17 cellular contexts compared by ENCODE assay signal in genomic region chr15:92707880-92708551, GRCh38. TPM values are rescaled to one million over a fixed set of nuclear protein-coding genes. Genes with fewer than 3 reads are reported as not detected.
DNase-seq lines count a peak whose midpoint lies in the region; ATAC-seq, FAIRE-seq and TF ChIP-seq lines count a peak whose summit lies in the region.
"Had no signal": no experiment of that assay in that cellular context is flagged by ENCODE, and none has a peak within 500 bp of the region (broad histone marks: within the 10 kb centered on the region; RNA-seq: fewer than 3 reads in every experiment).

No MANE protein-coding gene starts in this region.

- H4K20me1 ChIP-seq in H1 (replicated peaks in 1 of 2; ENCODE audit: control insufficient read depth in 1 of 2, insufficient read depth in 2 of 2, low read length in 2 of 2), result no peaks in the 10 kb centered on the region
- no peaks in the 10 kb centered on the region for H4K20me1 ChIP-seq in MM.1S (ENCODE audit: insufficient read depth, low read length)

- DNase-seq in activated naive CD4-positive, alpha-beta T cell treated with anti-CD3 and anti-CD28 coated beads for 36 hours, result peak; percentile 27
- DNase-seq in activated naive CD4-positive, alpha-beta T cell treated with anti-CD3 and anti-CD28 coated beads, Interleukin-2, amount 50 U/mL, for 16 hours, result no peak
- peak; percentile 47 for DNase-seq in M059J (ENCODE audit: low read depth)
- DNase-seq in H1 (ENCODE audit: low read depth in 1 of 2, low spot score in 2 of 2), result no peak
- no peak for DNase-seq in stimulated activated effector memory CD8-positive, alpha-beta T cell treated with anti-CD3 and anti-CD28 coated beads, Interleukin-12 subunit alpha, Interleukin-12 subunit beta, amount 100 ng/mL, for 72 hours (ENCODE audit: low spot score in 2 of 2)
- no peak for DNase-seq in DMS153 (lab: John Stamatoyannopoulos, UW)
- no peak for DNase-seq in MM.1S
- DNase-seq in foreskin fibroblast, result no peak
- DNase-seq: C1 segment of cervical spinal cord, DMS 273 treated with DMSO at 0.1 percent for 48 hours, KG1, NCI-H1092, NCI-H146, NCI-H2081, NCI-H510A treated with DMSO at 0.1 percent for 48 hours had no signal

- no peaks in the 10 kb centered on the region for H3K79me1 ChIP-seq in H1 (ENCODE audit: low read depth, low read length)

- H2BK12ac ChIP-seq in H1 (ENCODE audit: low read depth, low read length), result no peak overlapping the region

- H3K36me3 ChIP-seq in H1 (ENCODE audit: control insufficient read depth in 2 of 4, insufficient read depth in 4 of 4, low read length in 3 of 4) (no peaks in the 10 kb centered on the region), MM.1S (replicated peaks; ENCODE audit: insufficient read depth, low read length) (no peaks in the 10 kb centered on the region)

- no peak for TF ChIP-seq CTCF in H1 (IDR thresholded peaks at IDR 0.05; ENCODE audit: control extremely low read depth in 1 of 3, insufficient read depth in 1 of 3, low read depth in 1 of 3, low read length in 3 of 3)
- TF ChIP-seq CTCF in MM.1S (IDR thresholded peaks at IDR 0.05; ENCODE audit: low read length), result no peak
- no peak for TF ChIP-seq CTCF in foreskin fibroblast (IDR thresholded peaks at IDR 0.05; ENCODE audit: low read depth, low read length)

- H2AFZ ChIP-seq in H1 (ENCODE audit: low read length) (no peak overlapping the region), MM.1S (ENCODE audit: low read length) (no peak overlapping the region)
- H2AFZ ChIP-seq: GM23338 had no signal

- CTCF ChIA-PET in activated naive CD4-positive, alpha-beta T cell treated with anti-CD3 and anti-CD28 coated beads for 36 hours (lab: Charles Lee), result interaction anchor here (1.0 to 1.8 kb wide), 3 partner anchors 9 to 95 kb away, joined by 3 to 5 read pairs (median 4); no protein-coding TSS in a partner anchor
- CTCF ChIA-PET in H1 (lab: Charles Lee; ENCODE audit: partially characterized antibody), result interaction anchor here (0.6 to 9.0 kb wide), 4 partner anchors 14 to 323 kb away, joined by 3 to 67 read pairs (median 4); no protein-coding TSS in a partner anchor

- no peak overlapping the region for H4K5ac ChIP-seq in H1 (ENCODE audit: insufficient read length, low read depth, low read length)

- H3K4me3 ChIP-seq in H1 (ENCODE audit: extremely low read depth in 1 of 4, insufficient read depth in 2 of 4, low read depth in 3 of 4, low read length in 4 of 4) (no peak overlapping the region), MM.1S (ENCODE audit: low read length) (no peak overlapping the region), foreskin fibroblast (ENCODE audit: low read depth in 1 of 2, low read length in 2 of 2) (no peak overlapping the region)
- H3K4me3 ChIP-seq: GM23338 had no signal

- H2BK5ac ChIP-seq in H1 (ENCODE audit: low read depth, low read length), result no peak overlapping the region

- no peak overlapping the region for H3K4ac ChIP-seq in H1 (replicated peaks; ENCODE audit: insufficient read length, low read depth, low read length)

- TF ChIP-seq EP300 in H1 (IDR thresholded peaks at IDR 0.05; ENCODE audit: borderline replicate concordance in 1 of 2, low read depth in 2 of 2, low read length in 2 of 2), result no peak

- no peak overlapping the region for H3K56ac ChIP-seq in H1 (replicated peaks; ENCODE audit: insufficient read length, low read depth, low read length)

- H3K4me1 ChIP-seq in H1 (replicated peaks in 1 of 4; ENCODE audit: control insufficient read depth in 3 of 4, insufficient read depth in 4 of 4, low read length in 3 of 4) (peaks cover 0 to 2% (median 0%) of the 10 kb centered on the region in 4 experiments; a peak in 1 of 7 replicates), MM.1S (ENCODE audit: low read length) (no peaks in the 10 kb centered on the region)

- intact Hi-C loops in activated naive CD4-positive, alpha-beta T cell treated with anti-CD3 and anti-CD28 coated beads for 36 hours (cut with micrococcal nuclease), result no loop called here

- H3K23ac ChIP-seq in H1 (ENCODE audit: insufficient read length), result no peak overlapping the region

- H3K27me3 ChIP-seq in H1 (replicated peaks in 1 of 4; ENCODE audit: control insufficient read depth in 3 of 4, extremely low read depth in 1 of 4, insufficient read depth in 3 of 4, low read length in 3 of 4) (peaks cover 0 to 16% (median 4%) of the 10 kb centered on the region in 4 experiments; a peak in 5 of 7 replicates), MM.1S (replicated peaks; ENCODE audit: insufficient read depth, low read length) (no peaks in the 10 kb centered on the region)

- H3K27me3 Mint-ChIP-seq in activated naive CD4-positive, alpha-beta T cell treated with anti-CD3 and anti-CD28 coated beads for 36 hours (ENCODE audit: low read depth), result no peaks in the 10 kb centered on the region

- no peaks in the 10 kb centered on the region for H3K9me3 Mint-ChIP-seq in activated naive CD4-positive, alpha-beta T cell treated with anti-CD3 and anti-CD28 coated beads for 36 hours
- H3K9me3 Mint-ChIP-seq in stimulated activated effector memory CD8-positive, alpha-beta T cell treated with anti-CD3 and anti-CD28 coated beads, Interleukin-12 subunit alpha, Interleukin-12 subunit beta, amount 100 ng/mL, for 72 hours, result no peaks in the 10 kb centered on the region
- H3K9me3 Mint-ChIP-seq: GM23338 had no signal

- TF ChIP-seq POLR2A in H1 (IDR thresholded peaks at IDR 0.05; ENCODE audit: control extremely low read depth in 1 of 2, low read depth in 2 of 2, low read length in 2 of 2), result no peak

- 86% methylated on average over 12 of the region's 12 CpGs; no CpG with 5 or more reads in 1 of the 2 experiments for WGBS in H1 (ENCODE audit: extremely low coverage in 1 of 2, insufficient coverage in 1 of 2, insufficient read length in 1 of 2, insufficient replicate concordance in 2 of 2, low coverage in 1 of 2, low lambda C conversion rate in 2 of 2, missing lambda C conversion rate in 1 of 2), 2 experiments

- no peak overlapping the region for H3K27ac ChIP-seq in H1 (ENCODE audit: low read depth, low read length)
- no peak overlapping the region for H3K27ac ChIP-seq in MM.1S (ENCODE audit: low read length)

- no peaks in the 10 kb centered on the region; the same call in 1 of the 2 replicates for H3K23me2 ChIP-seq in H1 (ENCODE audit: low read depth, low read length)

- H3K27ac Mint-ChIP-seq in activated naive CD4-positive, alpha-beta T cell treated with anti-CD3 and anti-CD28 coated beads for 36 hours, result no peak overlapping the region
- peak overlapping the region; percentile 3 for H3K27ac Mint-ChIP-seq in stimulated activated effector memory CD8-positive, alpha-beta T cell treated with anti-CD3 and anti-CD28 coated beads, Interleukin-12 subunit alpha, Interleukin-12 subunit beta, amount 100 ng/mL, for 72 hours
- H3K27ac Mint-ChIP-seq: GM23338 had no signal

- TF ChIP-seq RAD21 in H1 (IDR thresholded peaks at IDR 0.05 in 1 of 2, conservative IDR thresholded peaks at IDR 0.05 in 1 of 2; ENCODE audit: low read depth in 2 of 2, low read length in 2 of 2), result no peak

- H3F3A ChIP-seq in MM.1S (ENCODE audit: insufficient read depth, low read length), result no peaks in the 10 kb centered on the region

- H3K9ac ChIP-seq in H1 (replicated peaks in 1 of 4; ENCODE audit: extremely low read depth in 1 of 4, low read depth in 3 of 4, low read length in 3 of 4) (no peak overlapping the region), MM.1S (ENCODE audit: low read length) (no peak overlapping the region)

- peak; percentile 48 for ATAC-seq in stimulated activated effector memory CD8-positive, alpha-beta T cell treated with anti-CD3 and anti-CD28 coated beads, Interleukin-12 subunit alpha, Interleukin-12 subunit beta, amount 100 ng/mL, for 72 hours
- ATAC-seq: GM23338 had no signal

- no peak overlapping the region for H4K91ac ChIP-seq in H1 (replicated peaks; ENCODE audit: insufficient read length, low read length)

- H3K4me1 Mint-ChIP-seq in activated naive CD4-positive, alpha-beta T cell treated with anti-CD3 and anti-CD28 coated beads for 36 hours (ENCODE audit: low read depth), result peaks cover 5% of the 10 kb centered on the region
- H3K4me1 Mint-ChIP-seq in stimulated activated effector memory CD8-positive, alpha-beta T cell treated with anti-CD3 and anti-CD28 coated beads, Interleukin-12 subunit alpha, Interleukin-12 subunit beta, amount 100 ng/mL, for 72 hours, result peaks cover 9% of the 10 kb centered on the region

- H3K4me2 ChIP-seq in H1 (ENCODE audit: insufficient read depth in 1 of 2, low read depth in 2 of 2, low read length in 2 of 2) (no peak overlapping the region), MM.1S (ENCODE audit: low read depth, low read length) (no peak overlapping the region)
- H3K4me2 ChIP-seq: GM23338 had no signal

- H3K14ac ChIP-seq in H1 (ENCODE audit: insufficient read length), result no peak overlapping the region

- H3K9me2 ChIP-seq in MM.1S (replicated peaks; ENCODE audit: insufficient read depth, low read length), result no peaks in the 10 kb centered on the region

- H3K36me3 Mint-ChIP-seq in activated naive CD4-positive, alpha-beta T cell treated with anti-CD3 and anti-CD28 coated beads for 36 hours (ENCODE audit: low read depth), result no peaks in the 10 kb centered on the region
- H3K36me3 Mint-ChIP-seq in stimulated activated effector memory CD8-positive, alpha-beta T cell treated with anti-CD3 and anti-CD28 coated beads, Interleukin-12 subunit alpha, Interleukin-12 subunit beta, amount 100 ng/mL, for 72 hours, result no peaks in the 10 kb centered on the region

- no peak overlapping the region for H4K8ac ChIP-seq in H1 (ENCODE audit: extremely low read depth, insufficient read depth, low read length)

- 0 out of 2 replicates have a peak overlapping the region, but pooled peaks have one; percentile 13 for H2BK20ac ChIP-seq in H1 (ENCODE audit: low read length)

- no peak overlapping the region for H2BK15ac ChIP-seq in H1 (ENCODE audit: low read length)

- no peak overlapping the region for H2BK120ac ChIP-seq in H1 (replicated peaks; ENCODE audit: low read depth, low read length)

- no peak overlapping the region for H3K4me3 Mint-ChIP-seq in activated naive CD4-positive, alpha-beta T cell treated with anti-CD3 and anti-CD28 coated beads for 36 hours
- no peak overlapping the region for H3K4me3 Mint-ChIP-seq in stimulated activated effector memory CD8-positive, alpha-beta T cell treated with anti-CD3 and anti-CD28 coated beads, Interleukin-12 subunit alpha, Interleukin-12 subunit beta, amount 100 ng/mL, for 72 hours
- H3K4me3 Mint-ChIP-seq: GM23338 had no signal

- H3K18ac ChIP-seq in H1 (ENCODE audit: extremely low read depth, low read length), result no peak overlapping the region

- POLR2A ChIA-PET in H1 (lab: Charles Lee; ENCODE audit: partially characterized antibody), result no interaction called here

- H3K79me2 ChIP-seq in H1 (ENCODE audit: control insufficient read depth in 1 of 2, insufficient read depth in 2 of 2, low read length in 2 of 2) (no peaks in the 10 kb centered on the region), MM.1S (ENCODE audit: low read length) (no peaks in the 10 kb centered on the region)

- FAIRE-seq in H1 (lab: Jason Lieb, UNC), result no peak
- FAIRE-seq: GM12892 had no signal

- H3K9me3 ChIP-seq in H1 (ENCODE audit: insufficient read depth in 2 of 2, low read depth in 1 of 2, low read length in 1 of 2), result no peaks in the 10 kb centered on the region
- no peaks in the 10 kb centered on the region for H3K9me3 ChIP-seq in MM.1S (replicated peaks; ENCODE audit: insufficient read depth, low read length)

- H2AK5ac ChIP-seq in H1 (ENCODE audit: low read depth, low read length), result no peak overlapping the region

RNA-seq across cellular contexts. Expression of gene FAM174B, which starts 52.4 kb away (rescaled TPM):
- total RNA-seq in activated naive CD4-positive, alpha-beta T cell treated with anti-CD3 and anti-CD28 coated beads for 36 hours, result 1 to 10 TPM; 5.5 to 5.6 TPM
- 19.9 and 20.1 TPM in 2 replicates for total RNA-seq in M059J (2014; rRNA removed; shearing (Covaris generic))
- total RNA-seq in H1 (2021; fragmentation: NEBNext Ultra II Directional; extraction: Animal tissue kit (Norgen Biotek cat#: 25700)), result 35.2 and 35.3 TPM in 2 replicates
- 9.3 and 10.1 TPM in 2 replicates for polyA plus RNA-seq in H1 (2011; rRNA removed)
- polyA plus RNA-seq in H1 (2011; cell fraction: cytosol; rRNA removed), result 9.7 TPM
- polyA plus RNA-seq in H1 (2011; cell fraction: nucleus; rRNA removed), result 13.4 TPM
- polyA plus RNA-seq in H1 (2012, experiment 1 of 2), result 21.5 to 31.3 TPM (median 28.3 TPM) in 4 replicates
- polyA plus RNA-seq in H1 (2012, experiment 2 of 2), result 15.9 TPM
- polyA plus RNA-seq in H1 (2013, experiment 1 of 2), result 20.3 TPM
- polyA plus RNA-seq in H1 (2013, experiment 2 of 2), result 27.1 TPM
- polyA minus RNA-seq in H1 (2011; rRNA and poly(A)+ RNA removed), result 24.5 and 32.5 TPM in 2 replicates
- 16.4 TPM for polyA minus RNA-seq in H1 (2011; cell fraction: cytosol; rRNA and poly(A)+ RNA removed)
- 13.8 TPM for polyA minus RNA-seq in H1 (2011; cell fraction: nucleus; rRNA and poly(A)+ RNA removed)

Comparison
In these comparisons a context has a peak if more than half of its experiments do, and no peak if none do; other contexts are left out.
1. DNase-seq: peak in activated naive CD4-positive, alpha-beta T cell treated with anti-CD3 and anti-CD28 coated beads for 36 hours (single experiment) and M059J (single experiment); none in activated naive CD4-positive, alpha-beta T cell treated with anti-CD3 and anti-CD28 coated beads, Interleukin-2, amount 50 U/mL, for 16 hours (single experiment), H1 (0 of 2), stimulated activated effector memory CD8-positive, alpha-beta T cell treated with anti-CD3 and anti-CD28 coated beads, Interleukin-12 subunit alpha, Interleukin-12 subunit beta, amount 100 ng/mL, for 72 hours (0 of 2), DMS153 (single experiment), MM.1S (single experiment) and foreskin fibroblast (0 of 2).